8 cellular contexts compared by ENCODE assay signal in genomic region chr4:145132521-145133098, GRCh38. TPM values are rescaled to one million over a fixed set of nuclear protein-coding genes. Genes with fewer than 3 reads are reported as not detected.
DNase-seq lines count a peak whose midpoint lies in the region; ATAC-seq and TF ChIP-seq lines count a peak whose summit lies in the region.

No MANE protein-coding gene starts in this region.

- H3K9me3 Mint-ChIP-seq in activated T-helper 17 cell treated with anti-CD3 and anti-CD28 coated beads, Interleukin-2, amount 50 U/mL, for 72 hours = no peaks in the 10 kb centered on the region

- peaks cover 28% of the 10 kb centered on the region for H3K4me1 Mint-ChIP-seq in activated T-helper 17 cell treated with anti-CD3 and anti-CD28 coated beads, Interleukin-2, amount 50 U/mL, for 72 hours

- peak overlapping the region; percentile 45 for H3K27ac Mint-ChIP-seq in activated T-helper 17 cell treated with anti-CD3 and anti-CD28 coated beads, Interleukin-2, amount 50 U/mL, for 72 hours

- ATAC-seq in GM19397 (IDR thresholded peaks at IDR 0.05; ENCODE audit: unreplicated experiment) (peak; percentile 71), HG03342 (IDR thresholded peaks at IDR 0.05; ENCODE audit: unreplicated experiment) (peak; percentile 85)
- peak; percentile 81 for ATAC-seq in activated T-helper 17 cell treated with anti-CD3 and anti-CD28 coated beads, Interleukin-2, amount 50 U/mL, for 72 hours (replicated peaks)

- DNase-seq in retinal pigment epithelial cell (ENCODE audit: low read depth) = peak; percentile 4
- DNase-seq in central memory CD4-positive, alpha-beta T cell = no peak
- no peak for DNase-seq in T-helper 9 cell
- DNase-seq in DMS153 treated with DMSO at 0.1 percent for 48 hours (lab: John Stamatoyannopoulos, UW; ENCODE audit: unreplicated experiment) = no peak

- peaks cover 99% of the 10 kb centered on the region for H3K36me3 Mint-ChIP-seq in activated T-helper 17 cell treated with anti-CD3 and anti-CD28 coated beads, Interleukin-2, amount 50 U/mL, for 72 hours (ENCODE audit: low read depth)

- H3K4me3 ChIP-seq in GM08714 (ENCODE audit: low read length) = peak overlapping the region; percentile 53; the same call in 1 of the 2 replicates
- no peak overlapping the region for H3K4me3 ChIP-seq in retinal pigment epithelial cell (ENCODE audit: low read length)

- no peak for TF ChIP-seq CTCF in retinal pigment epithelial cell (conservative IDR thresholded peaks at IDR 0.05; ENCODE audit: low read depth, low read length)

- H3K4me3 Mint-ChIP-seq in activated T-helper 17 cell treated with anti-CD3 and anti-CD28 coated beads, Interleukin-2, amount 50 U/mL, for 72 hours = peak overlapping the region; percentile 4

- H3K27me3 Mint-ChIP-seq in activated T-helper 17 cell treated with anti-CD3 and anti-CD28 coated beads, Interleukin-2, amount 50 U/mL, for 72 hours = no peaks in the 10 kb centered on the region

RNA-seq across cellular contexts. Expression of gene ABCE1, which starts 34.5 kb away (rescaled TPM):
- total RNA-seq in activated T-helper 17 cell treated with anti-CD3 and anti-CD28 coated beads, Interleukin-2, amount 50 U/mL, for 72 hours = 100 to 1,000 TPM in 1 of 2 donors, 10 to 100 TPM in 1; 99.9 to 137 TPM

RNA-seq across cellular contexts. Expression of gene ANAPC10, which starts 34.6 kb away (rescaled TPM):
- total RNA-seq in activated T-helper 17 cell treated with anti-CD3 and anti-CD28 coated beads, Interleukin-2, amount 50 U/mL, for 72 hours = 10 to 100 TPM; 21.8 to 32.5 TPM

RNA-seq across cellular contexts. Expression of gene OTUD4, which starts 47.8 kb away (rescaled TPM):
- total RNA-seq in activated T-helper 17 cell treated with anti-CD3 and anti-CD28 coated beads, Interleukin-2, amount 50 U/mL, for 72 hours = 10 to 100 TPM; 50.8 to 71.4 TPM
